Comparison of ENCODE assay signal across 2 cellular contexts in the genomic region with DNA sequence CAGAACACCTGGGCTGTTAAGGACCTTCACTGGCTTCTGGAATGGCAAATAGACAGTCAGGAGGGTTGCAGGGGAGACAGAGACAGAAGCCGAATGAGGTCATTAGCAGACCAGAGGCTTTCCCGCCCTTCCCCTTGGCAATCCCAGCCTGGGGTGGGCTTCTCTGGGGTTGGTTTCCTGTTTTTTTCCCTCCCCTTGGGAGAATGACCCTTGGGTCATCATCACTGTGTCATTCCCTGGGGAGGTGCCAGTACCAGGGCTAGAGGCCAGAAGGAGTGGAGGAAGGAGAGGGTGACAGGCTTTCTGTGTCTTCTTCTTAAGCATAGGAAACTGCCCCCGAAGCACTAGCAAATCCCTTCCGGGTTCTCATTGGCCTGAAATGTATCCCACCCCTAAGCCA.
TF ChIP-seq lines count a peak whose summit lies in the region.

No MANE protein-coding gene starts in this region.

TF ChIP-seq in IMR-90, 13 proteins besides CTCF, POLR2A, EP300 and RAD21:
- TF ChIP-seq MXI1 (IDR thresholded peaks at IDR 0.05; ENCODE audit: borderline replicate concordance, low read depth, low read length): no peak
- TF ChIP-seq FOS (IDR thresholded peaks at IDR 0.05; ENCODE audit: low read depth, low read length): no peak
- TF ChIP-seq MAFK (IDR thresholded peaks at IDR 0.05; ENCODE audit: low read depth, low read length): no peak
- no peak for TF ChIP-seq RFX5 (IDR thresholded peaks at IDR 0.05; ENCODE audit: low read depth, low read length)
- TF ChIP-seq USF2 (IDR thresholded peaks at IDR 0.05; ENCODE audit: low read depth, low read length): no peak

TF ChIP-seq in endothelial cell of umbilical vein, 7 proteins besides CTCF, POLR2A, EP300 and RAD21:
- TF ChIP-seq EZH2 (IDR thresholded peaks at IDR 0.05; ENCODE audit: borderline replicate concordance, low read depth, low read length, severe bottlenecking): no peak
- no peak for TF ChIP-seq JUN (IDR thresholded peaks at IDR 0.05; ENCODE audit: borderline replicate concordance, insufficient read depth, insufficient read length, low read depth)
- no peak for TF ChIP-seq POLR2AphosphoS5 (IDR thresholded peaks at IDR 0.05; ENCODE audit: insufficient read depth, low read depth, low read length)
- TF ChIP-seq, protein P1, sequence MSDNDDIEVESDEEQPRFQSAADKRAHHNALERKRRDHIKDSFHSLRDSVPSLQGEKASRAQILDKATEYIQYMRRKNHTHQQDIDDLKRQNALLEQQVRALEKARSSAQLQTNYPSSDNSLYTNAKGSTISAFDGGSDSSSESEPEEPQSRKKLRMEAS (IDR thresholded peaks at IDR 0.05; ENCODE audit: insufficient read depth, insufficient read length): no peak
- TF ChIP-seq FOS (IDR thresholded peaks at IDR 0.05; ENCODE audit: borderline replicate concordance, insufficient read depth, low read length): no peak
- no peak for TF ChIP-seq GATA2 (IDR thresholded peaks at IDR 0.05; ENCODE audit: insufficient read depth, insufficient read length, low read depth, low read length)
- no peak for TF ChIP-seq MYC (IDR thresholded peaks at IDR 0.05; ENCODE audit: low read depth, low read length)
TF ChIP-seq in endothelial cell of umbilical vein: peak in this region for 0.
